Comparison of ENCODE assay signal across 10 cellular contexts in genomic region chr15:68784206-68784605, GRCh38.
"Had no signal": no experiment of that assay in that cellular context is flagged by ENCODE, and none has a peak within 500 bp of the region (broad histone marks: within the 10 kb centered on the region; RNA-seq: fewer than 3 reads in every experiment).

No MANE protein-coding gene starts in this region.

- H3K9me3 ChIP-seq: heart left ventricle, tibial artery had no signal

- DNase-seq: aorta, dorsolateral prefrontal cortex, foreskin keratinocyte, retina had no signal

- H3K27me3 ChIP-seq: dorsolateral prefrontal cortex, foreskin keratinocyte, heart left ventricle, tibial artery had no signal

- H3K27ac ChIP-seq: foreskin keratinocyte, heart left ventricle, tibial artery had no signal

- H3K4me3 Mint-ChIP-seq: activated T-cell treated with anti-CD3 and anti-CD28 coated beads, Interleukin-2, amount 50 U/mL, for 4 hours had no signal

- H3K4me3 ChIP-seq: dorsolateral prefrontal cortex, heart left ventricle, skin epidermis, tibial artery had no signal

- H3K9me3 Mint-ChIP-seq: activated T-cell treated with anti-CD3 and anti-CD28 coated beads, Interleukin-2, amount 50 U/mL, for 4 hours had no signal

- FAIRE-seq: bronchial epithelial cell, keratinocyte had no signal
